In the genomic region with DNA sequence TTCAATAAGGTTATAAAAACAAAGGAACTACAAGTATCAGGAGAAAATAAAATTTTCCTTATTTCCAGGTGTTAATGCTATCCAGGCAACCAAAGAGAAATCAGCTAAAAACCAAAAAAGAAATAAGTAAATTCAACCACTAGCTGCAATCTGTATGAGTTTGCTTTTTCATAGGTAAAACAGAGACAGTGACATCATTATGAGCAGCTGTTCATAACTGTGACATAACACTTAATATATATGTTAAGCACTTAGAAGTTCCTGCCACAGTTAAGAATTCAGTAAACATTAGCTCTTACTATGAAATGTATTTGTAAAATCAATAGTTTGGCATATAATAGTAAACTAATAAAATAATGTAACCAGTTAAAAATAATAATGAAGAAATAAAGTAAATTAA, we compare ENCODE assay signal across 26 cellular contexts. TPM values are rescaled to one million over a fixed set of nuclear protein-coding genes. Genes with fewer than 3 reads are reported as not detected.
"Had no signal": no experiment of that assay in that cellular context is flagged by ENCODE, and none has a peak within 500 bp of the region (broad histone marks: within the 10 kb centered on the region; RNA-seq: fewer than 3 reads in every experiment).

No MANE protein-coding gene starts in this region.

- H3K4me3 ChIP-seq: SK-N-MC had no signal

- DNase-seq: activated CD4-positive, alpha-beta memory T cell treated with anti-CD3 and anti-CD28 coated beads for 36 hours; activated CD4-positive, alpha-beta T cell treated with anti-CD3 and anti-CD28 coated beads for 36 hours; activated CD4-positive, alpha-beta T cell treated with anti-CD3 and anti-CD28 coated beads, Interleukin-2, amount 50 U/mL, for 1 hour; activated CD8-positive, alpha-beta memory T cell treated with anti-CD3 and anti-CD28 coated beads for 24 hours; activated effector memory CD4-positive, alpha-beta T cell treated with Interleukin-2 at 50 U/mL for 16 hours; activated naive CD4-positive, alpha-beta T cell treated with anti-CD3 and anti-CD28 coated beads, Interleukin-2, amount 10 ng/mL, durations not matched to agents 7 days and 5 days; activated naive CD8-positive, alpha-beta T cell treated with anti-CD3 and anti-CD28 coated beads, Interleukin-2, amount 50 U/mL, for 24 hours; activated T-cell treated with anti-CD3 and anti-CD28 coated beads, Interleukin-2, amount 50 U/mL, for 48 hours; anterior cingulate cortex; brain microvascular endothelial cell; central memory CD4-positive, alpha-beta T cell; NCI-H1092; NCI-H1436 treated with DMSO at 0.1 percent for 48 hours; NCI-H187; NCI-H2029 treated with DMSO at 0.1 percent for 48 hours; NCI-H2107; NCI-H2171; NCI-H510A; NCI-H526; NCI-H748 treated with DMSO at 0.1 percent for 48 hours; NK-92 treated with Interleukin-12 subunit alpha and Interleukin-12 subunit beta, amount 100 ng/mL, for 24 hours; OCI-M1; Right ventricle myocardium superior; T1000 had no signal

- H3K27me3 ChIP-seq: brain microvascular endothelial cell had no signal

- H3K27ac ChIP-seq: brain microvascular endothelial cell, SK-N-MC had no signal

- ATAC-seq: activated CD4-positive, alpha-beta T cell treated with anti-CD3 and anti-CD28 coated beads for 36 hours; activated CD8-positive, alpha-beta memory T cell treated with anti-CD3 and anti-CD28 coated beads, Interleukin-2, amount 10 ng/mL, durations not matched to agents 7 days and 5 days; activated naive CD8-positive, alpha-beta T cell treated with anti-CD3 and anti-CD28 coated beads, Interleukin-2, amount 50 U/mL, for 24 hours had no signal

RNA-seq across cellular contexts. Expression of gene PDLIM4, which starts 50.7 kb away (rescaled TPM):
- total RNA-seq: activated CD4-positive, alpha-beta memory T cell treated with anti-CD3 and anti-CD28 coated beads for 36 hours had no signal
